In genomic region chr3:72145506-72146380, GRCh38 we compare ENCODE assay signal across 13 cellular contexts.
DNase-seq lines count a peak whose midpoint lies in the region; ATAC-seq, FAIRE-seq and TF ChIP-seq lines count a peak whose summit lies in the region.
"Had no signal": no experiment of that assay in that cellular context is flagged by ENCODE, and none has a peak within 500 bp of the region (broad histone marks: within the 10 kb centered on the region; RNA-seq: fewer than 3 reads in every experiment).

No MANE protein-coding gene starts in this region.

- H3K4me3 ChIP-seq in K562 (no peak overlapping the region), right lobe of liver (no peak overlapping the region), thyroid gland (replicated peaks in 1 of 3) (no peak overlapping the region)

- no peaks in the 10 kb centered on the region for H3K79me2 ChIP-seq in K562 (ENCODE audit: control insufficient read depth, insufficient read depth, low read length)

- H4K20me1 ChIP-seq in K562 (replicated peaks; ENCODE audit: control insufficient read depth, insufficient read depth, low read length): no peaks in the 10 kb centered on the region

- H3K4me1 ChIP-seq in K562 (replicated peaks in 1 of 2; ENCODE audit: control insufficient read depth in 2 of 2, insufficient read depth in 2 of 2, low read length in 2 of 2) (peaks cover 5 to 45% of the 10 kb centered on the region in 2 experiments; a peak in 4 of 5 replicates), right lobe of liver (peaks cover 0 to 29% (median 14%) of the 10 kb centered on the region in 4 donors), thyroid gland (no peaks in the 10 kb centered on the region)

- no peak for TF ChIP-seq CTCF in K562 (IDR thresholded peaks at IDR 0.05 in 2 of 3, conservative IDR thresholded peaks at IDR 0.05 in 1 of 3; ENCODE audit: insufficient read depth in 2 of 3, low read depth in 1 of 3, low read length in 3 of 3)
- TF ChIP-seq CTCF in right lobe of liver (IDR thresholded peaks at IDR 0.05): no peak
- no peak for TF ChIP-seq CTCF in thyroid gland (IDR thresholded peaks at IDR 0.05)

- no peak overlapping the region for H3K9ac ChIP-seq in K562 (ENCODE audit: insufficient read depth in 1 of 2, low read depth in 2 of 2, low read length in 2 of 2)

- TF ChIP-seq RAD21 in K562 (CRISPR knock-in tag; conservative IDR thresholded peaks at IDR 0.05 in 1 of 2, IDR thresholded peaks at IDR 0.05 in 1 of 2): no peak

- in situ Hi-C loops in K562 (cut with MboI): no loop called here

- ATAC-seq in K562 (no peak), right lobe of liver (peak; percentile 12 to 52 (median 21)), HG02938 (IDR thresholded peaks at IDR 0.05; ENCODE audit: unreplicated experiment) (no peak), HG03520 (IDR thresholded peaks at IDR 0.05; ENCODE audit: unreplicated experiment) (no peak), HG03280 (IDR thresholded peaks at IDR 0.05; ENCODE audit: unreplicated experiment) (no peak)

- H3K27me3 ChIP-seq in K562 (ENCODE audit: control insufficient read depth in 2 of 2, insufficient read depth in 2 of 2, low read length in 2 of 2): no peaks in the 10 kb centered on the region
- H3K27me3 ChIP-seq in right lobe of liver: no peaks in the 10 kb centered on the region
- no peaks in the 10 kb centered on the region for H3K27me3 ChIP-seq in thyroid gland

- TF ChIP-seq EP300 in K562 (IDR thresholded peaks at IDR 0.05; ENCODE audit: low read length): no peak

- FAIRE-seq in K562 (lab: Jason Lieb, UNC): no peak

- H3K36me3 ChIP-seq in K562 (ENCODE audit: control insufficient read depth, insufficient read depth, low read length) (no peaks in the 10 kb centered on the region), right lobe of liver (no peaks in the 10 kb centered on the region), thyroid gland (no peaks in the 10 kb centered on the region)

- H2AFZ ChIP-seq in K562 (ENCODE audit: low read depth, low read length): no peak overlapping the region

- no peaks in the 10 kb centered on the region; the same call in 1 of the 2 replicates for H3K9me3 ChIP-seq in K562 (replicated peaks; ENCODE audit: control insufficient read depth, insufficient read depth, low read depth, low read length)
- no peaks in the 10 kb centered on the region for H3K9me3 ChIP-seq in right lobe of liver
- H3K9me3 ChIP-seq in thyroid gland: no peaks in the 10 kb centered on the region

- no peaks in the 10 kb centered on the region for H3K9me1 ChIP-seq in K562 (ENCODE audit: control insufficient read depth, insufficient read depth, low read length)

- no peak overlapping the region for H3K4me2 ChIP-seq in K562 (ENCODE audit: insufficient read depth, low read length)

- DNase-seq in Ammon's horn (ENCODE audit: low spot score) (peak; percentile 55), GM04504 (ENCODE audit: low read depth) (peak; percentile 86), K562 (ENCODE audit: extremely low read depth in 1 of 4, low spot score in 3 of 4) (no peak), right lobe of liver (no peak), thyroid gland (no peak)
- DNase-seq: activated CD4-positive, alpha-beta T cell treated with anti-CD3 and anti-CD28 coated beads for 1 hour; DMS79; NCI-H1694; stimulated activated CD4-positive, alpha-beta T cell treated with anti-CD3 and anti-CD28 coated beads, Interleukin-12 subunit alpha, Interleukin-12 subunit beta, amount 100 ng/mL, for 4 hours had no signal

- TF ChIP-seq POLR2A in K562 (conservative IDR thresholded peaks at IDR 0.05): no peak
- no peak for TF ChIP-seq POLR2A in right lobe of liver (IDR thresholded peaks at IDR 0.05)
- no peak for TF ChIP-seq POLR2A in thyroid gland (IDR thresholded peaks at IDR 0.05)

- H3K27ac ChIP-seq in K562 (ENCODE audit: extremely low read depth, low read depth, low read length): peak overlapping the region; percentile 70; the same call in 2 of the 3 replicates
- peak overlapping the region in 2 of 3 donors; percentile 70 to 80 for H3K27ac ChIP-seq in right lobe of liver
- no peak overlapping the region for H3K27ac ChIP-seq in thyroid gland
- H3K27ac ChIP-seq: RWPE1 had no signal

- CTCF ChIA-PET in K562 (lab: Yijun Ruan, JAX; ENCODE audit: low intra/inter-chr PET ratio): no interaction called here

- intact Hi-C loops in K562 (cut with micrococcal nuclease) (loop anchor here (2.0 kb wide), 2 partner anchors 23 to 59 kb away; no protein-coding TSS in a partner anchor), right lobe of liver (cut with DNase I) (no loop called here), thyroid gland (cut with DNase I) (no loop called here)

- POLR2A ChIA-PET in K562 (lab: Yijun Ruan, JAX): interaction anchor here (0.6 to 0.8 kb wide), 3 partner anchors 13 to 186 kb away, joined by 3 read pairs; no protein-coding TSS in a partner anchor

- BruUV-seq in K562 (replicated peaks; lab: Mats Ljungman, UMichigan): no TSS peak

- 69% methylated on average over 8 of the region's 12 CpGs for WGBS in K562 (ENCODE audit: insufficient coverage, low coverage, missing lambda C conversion rate)
- 70% methylated on average over 2 of the region's 12 CpGs for WGBS in right lobe of liver (ENCODE audit: insufficient coverage, low coverage, low lambda C conversion rate, missing lambda C conversion rate)
- WGBS in thyroid gland, 2 donors: 69 to 75% methylated on average over 12 of the region's 12 CpGs

TF ChIP-seq in K562, 482 proteins besides CTCF, POLR2A, EP300 and RAD21 (continues in another document):
- TF ChIP-seq ZBTB49 (CRISPR knock-in tag; IDR thresholded peaks at IDR 0.05; ENCODE audit: borderline replicate concordance) (no peak), ZNF512 (tag; IDR thresholded peaks at IDR 0.05) (no peak), ARID1B (IDR thresholded peaks at IDR 0.05) (no peak), THRAP3 (IDR thresholded peaks at IDR 0.05; ENCODE audit: borderline replicate concordance) (no peak), ATF2 (CRISPR knock-in tag; IDR thresholded peaks at IDR 0.05) (no peak)

Comparison
In these comparisons a context has a peak if more than half of its experiments do, and no peak if none do; other contexts are left out.
1. DNase-seq: peak in Ammon's horn (single experiment) and GM04504 (single experiment); none in K562 (0 of 4), right lobe of liver (0 of 3) and thyroid gland (0 of 2).
2. ATAC-seq: peak in right lobe of liver (4 of 4); none in K562 (single experiment), HG02938 (single experiment), HG03520 (single experiment) and HG03280 (single experiment).
3. H3K27ac ChIP-seq: peak in K562 (single experiment) and right lobe of liver (2 of 3); none in thyroid gland (0 of 3).